Comparison of ENCODE assay signal across 10 cellular contexts in genomic region chr7:69739182-69739581, GRCh38.
DNase-seq lines count a peak whose midpoint lies in the region; ATAC-seq and TF ChIP-seq lines count a peak whose summit lies in the region.
"Had no signal": no experiment of that assay in that cellular context is flagged by ENCODE, and none has a peak within 500 bp of the region (broad histone marks: within the 10 kb centered on the region; RNA-seq: fewer than 3 reads in every experiment).

No MANE protein-coding gene starts in this region.

- no peaks in the 10 kb centered on the region for H3K9me3 ChIP-seq in adrenal gland (replicated peaks in 1 of 3)
- no peaks in the 10 kb centered on the region for H3K9me3 ChIP-seq in esophagus muscularis mucosa
- H3K9me3 ChIP-seq: upper lobe of left lung had no signal

- no peak overlapping the region for H3K27ac ChIP-seq in adrenal gland
- no peak overlapping the region for H3K27ac ChIP-seq in esophagus muscularis mucosa (replicated peaks in 1 of 4)
- H3K27ac ChIP-seq: upper lobe of left lung had no signal

- intact Hi-C loops in adrenal gland (cut with DNase I) = no loop called here
- intact Hi-C loops in esophagus muscularis mucosa (cut with DNase I) = no loop called here

- 87 to 100% (median 95%) methylated on average over 1 of the region's 1 CpG for WGBS in adrenal gland, 4 donors
- WGBS in esophagus muscularis mucosa = 94% methylated on average over 1 of the region's 1 CpG

- TF ChIP-seq POLR2A in adrenal gland (IDR thresholded peaks at IDR 0.05) (no peak), esophagus muscularis mucosa (IDR thresholded peaks at IDR 0.05; ENCODE audit: low read depth) (no peak)

- DNase-seq in A172 (ENCODE audit: low spot score) (peak; percentile 49), NCI-H1105 treated with DMSO at 0.1 percent for 48 hours (lab: John Stamatoyannopoulos, UW) (no peak), omental fat pad (ENCODE audit: low spot score) (no peak), adrenal gland (no peak), esophagus muscularis mucosa (ENCODE audit: extremely low spot score) (no peak)
- DNase-seq in activated naive CD4-positive, alpha-beta T cell treated with anti-CD3 and anti-CD28 coated beads, Interleukin-2, amount 50 U/mL, for 16 hours = peak; percentile 13
- DNase-seq: NCI-H526 had no signal

- H3K4me3 ChIP-seq in adrenal gland (no peak overlapping the region), esophagus muscularis mucosa (no peak overlapping the region)
- H3K4me3 ChIP-seq: upper lobe of left lung had no signal

- no peaks in the 10 kb centered on the region for H3K36me3 ChIP-seq in adrenal gland (replicated peaks in 1 of 2)
- no peaks in the 10 kb centered on the region for H3K36me3 ChIP-seq in esophagus muscularis mucosa
- H3K36me3 ChIP-seq: upper lobe of left lung had no signal

- no peaks in the 10 kb centered on the region for H3K27me3 ChIP-seq in adrenal gland
- no peaks in the 10 kb centered on the region for H3K27me3 ChIP-seq in esophagus muscularis mucosa
- H3K27me3 ChIP-seq: upper lobe of left lung had no signal

- no peak for TF ChIP-seq EP300 in esophagus muscularis mucosa (IDR thresholded peaks at IDR 0.05)

- H3K4me1 ChIP-seq in adrenal gland (replicated peaks in 1 of 2) (peaks cover 4 to 26% of the 10 kb centered on the region in 2 donors), esophagus muscularis mucosa (peaks cover 22 to 54% (median 36%) of the 10 kb centered on the region in 4 donors)

- TF ChIP-seq CTCF in omental fat pad (IDR thresholded peaks at IDR 0.05) = no peak
- no peak for TF ChIP-seq CTCF in adrenal gland (IDR thresholded peaks at IDR 0.05)
- no peak for TF ChIP-seq CTCF in esophagus muscularis mucosa (IDR thresholded peaks at IDR 0.05)

- ATAC-seq in GM18870 (IDR thresholded peaks at IDR 0.05; ENCODE audit: unreplicated experiment) (peak; percentile 75), HG02981 (IDR thresholded peaks at IDR 0.05; ENCODE audit: unreplicated experiment) (peak; percentile 63), omental fat pad (ENCODE audit: low FRiP score) (no peak)

Comparison
In these comparisons a context has a peak if more than half of its experiments do, and no peak if none do; other contexts are left out.
1. DNase-seq: peak in A172 (single experiment) and activated naive CD4-positive, alpha-beta T cell treated with anti-CD3 and anti-CD28 coated beads, Interleukin-2, amount 50 U/mL, for 16 hours (single experiment); none in NCI-H1105 treated with DMSO at 0.1 percent for 48 hours (single experiment), omental fat pad (single experiment), adrenal gland (0 of 7) and esophagus muscularis mucosa (single experiment).